ENCODE assay signal across 9 cellular contexts in genomic region chr11:47508595-47509555, GRCh38. TPM values are rescaled to one million over a fixed set of nuclear protein-coding genes. Genes with fewer than 3 reads are reported as not detected.
A peak's percentile ranks its signal among the peaks of the same experiment; 100 is the strongest.
DNase-seq lines count a peak whose midpoint lies in the region; ATAC-seq and TF ChIP-seq lines count a peak whose summit lies in the region.
"Had no signal": no experiment of that assay in that cellular context is flagged by ENCODE, and none has a peak within 500 bp of the region (broad histone marks: within the 10 kb centered on the region; RNA-seq: fewer than 3 reads in every experiment).

No MANE protein-coding gene starts in this region.

- peaks cover 100% of the 10 kb centered on the region for H3K79me2 ChIP-seq in Loucy (ENCODE audit: insufficient read depth, low read length)

- peak; percentile 20 for DNase-seq in activated CD4-positive, alpha-beta T cell treated with anti-CD3 and anti-CD28 coated beads for 36 hours
- DNase-seq in activated CD4-positive, alpha-beta T cell treated with anti-CD3 and anti-CD28 coated beads for 4 hours = no peak
- DNase-seq in endodermal cell (no peak), iPS-NIHi7 (ENCODE audit: extremely low spot score) (no peak), adrenal gland (no peak)
- no peak for DNase-seq in stimulated activated effector memory CD8-positive, alpha-beta T cell treated with anti-CD3 and anti-CD28 coated beads, Interleukin-12 subunit alpha, Interleukin-12 subunit beta, amount 100 ng/mL, for 72 hours (ENCODE audit: low spot score in 2 of 2)

- peaks cover 87% of the 10 kb centered on the region for H4K20me1 ChIP-seq in Loucy (ENCODE audit: insufficient read depth, low read length, poor library complexity, severe bottlenecking)

- H3K4me2 ChIP-seq in Loucy (ENCODE audit: low read depth, low read length, poor library complexity, severe bottlenecking) = no peak overlapping the region

- intact Hi-C loops in activated CD4-positive, alpha-beta T cell treated with anti-CD3 and anti-CD28 coated beads for 36 hours (cut with DNase I, micrococcal nuclease) = loop anchor here in 1 of 2 experiments (10.0 kb wide), 1 partner anchor 256 kb away; the partner anchor contains the start of gene FNBP4
- intact Hi-C loops in adrenal gland (cut with DNase I) = no loop called here

- H3K4me1 ChIP-seq in Loucy (ENCODE audit: insufficient read depth, low read length, poor library complexity, severe bottlenecking) (peaks cover 13% of the 10 kb centered on the region), endodermal cell (ENCODE audit: control insufficient read depth, insufficient read depth, low read length) (peaks cover 29% of the 10 kb centered on the region), adrenal gland (replicated peaks in 1 of 2) (peaks cover 39 to 72% of the 10 kb centered on the region in 2 donors)

- H3K9me3 ChIP-seq in Loucy (ENCODE audit: insufficient read depth, low read depth, low read length) (no peaks in the 10 kb centered on the region), endodermal cell (ENCODE audit: control insufficient read depth, low read length) (no peaks in the 10 kb centered on the region), adrenal gland (replicated peaks in 1 of 3) (no peaks in the 10 kb centered on the region)

- H3K36me3 ChIP-seq in Loucy (ENCODE audit: insufficient read depth, low read length) = peaks cover 18% of the 10 kb centered on the region; the same call in 1 of the 2 replicates
- H3K36me3 ChIP-seq in endodermal cell (ENCODE audit: control insufficient read depth, insufficient read depth, low read length) = peaks cover 29% of the 10 kb centered on the region
- no peaks in the 10 kb centered on the region for H3K36me3 ChIP-seq in adrenal gland (replicated peaks in 1 of 2)

- H3K4me3 ChIP-seq in Loucy (ENCODE audit: low read length, poor library complexity, severe bottlenecking) (no peak overlapping the region), endodermal cell (ENCODE audit: low read length) (peak overlapping the region; percentile 52), adrenal gland (no peak overlapping the region)

- H3F3A ChIP-seq in Loucy (ENCODE audit: low read depth) = peaks cover 4% of the 10 kb centered on the region; the same call in 1 of the 2 replicates

- H3K27ac ChIP-seq in endodermal cell (ENCODE audit: low read depth, low read length) = peak overlapping the region; percentile 25
- peak overlapping the region in 1 of 5 donors; percentile 38 for H3K27ac ChIP-seq in adrenal gland

- peaks cover 91% of the 10 kb centered on the region for H3K4me1 Mint-ChIP-seq in activated CD4-positive, alpha-beta T cell treated with anti-CD3 and anti-CD28 coated beads for 36 hours
- peaks cover 65% of the 10 kb centered on the region for H3K4me1 Mint-ChIP-seq in endodermal cell
- peaks cover 68% of the 10 kb centered on the region for H3K4me1 Mint-ChIP-seq in stimulated activated effector memory CD8-positive, alpha-beta T cell treated with anti-CD3 and anti-CD28 coated beads, Interleukin-12 subunit alpha, Interleukin-12 subunit beta, amount 100 ng/mL, for 72 hours

- peaks cover 37% of the 10 kb centered on the region for H3K36me3 Mint-ChIP-seq in activated CD4-positive, alpha-beta T cell treated with anti-CD3 and anti-CD28 coated beads for 36 hours (ENCODE audit: low read depth)
- H3K36me3 Mint-ChIP-seq in endodermal cell (ENCODE audit: low read depth) = peaks cover 12% of the 10 kb centered on the region
- peaks cover 33% of the 10 kb centered on the region for H3K36me3 Mint-ChIP-seq in stimulated activated effector memory CD8-positive, alpha-beta T cell treated with anti-CD3 and anti-CD28 coated beads, Interleukin-12 subunit alpha, Interleukin-12 subunit beta, amount 100 ng/mL, for 72 hours

- CTCF ChIA-PET in activated CD4-positive, alpha-beta T cell treated with anti-CD3 and anti-CD28 coated beads for 36 hours (lab: Charles Lee) = interaction anchor here (0.7 to 3.7 kb wide), 11 partner anchors 14 to 549 kb away, joined by 3 to 20 read pairs (median 4); partner anchors contain the start of gene CELF1

- no peak overlapping the region for H2AFZ ChIP-seq in Loucy (ENCODE audit: low read length)

- no peaks in the 10 kb centered on the region for H3K27me3 Mint-ChIP-seq in activated CD4-positive, alpha-beta T cell treated with anti-CD3 and anti-CD28 coated beads for 36 hours
- no peaks in the 10 kb centered on the region for H3K27me3 Mint-ChIP-seq in endodermal cell (ENCODE audit: insufficient read depth)

- 71 to 78% methylated on average over 10 to 16 of the region's 16 CpGs for WGBS in endodermal cell (ENCODE audit: insufficient coverage in 1 of 2, insufficient read length in 1 of 2), 2 experiments
- 82 to 87% (median 85%) methylated on average over 16 of the region's 16 CpGs for WGBS in adrenal gland, 4 donors

- H3K27me3 ChIP-seq in Loucy (ENCODE audit: insufficient read depth, low read length, poor library complexity, severe bottlenecking) (no peaks in the 10 kb centered on the region), endodermal cell (ENCODE audit: control insufficient read depth, insufficient read depth, low read length, poor library complexity, severe bottlenecking) (no peaks in the 10 kb centered on the region), adrenal gland (no peaks in the 10 kb centered on the region)

- TF ChIP-seq CTCF in Loucy (conservative IDR thresholded peaks at IDR 0.05; ENCODE audit: low read length) (no peak), endodermal cell (conservative IDR thresholded peaks at IDR 0.05) (no peak), adrenal gland (IDR thresholded peaks at IDR 0.05) (no peak)

- H3K9ac ChIP-seq in Loucy (ENCODE audit: low read depth, low read length, poor library complexity, severe bottlenecking) = peak overlapping the region; percentile 7
- peak overlapping the region; percentile 51 for H3K9ac ChIP-seq in endodermal cell (ENCODE audit: extremely low read depth, low read length, poor library complexity, severe bottlenecking)

- H3K27ac Mint-ChIP-seq in activated CD4-positive, alpha-beta T cell treated with anti-CD3 and anti-CD28 coated beads for 36 hours = peak overlapping the region; percentile 90
- H3K27ac Mint-ChIP-seq in endodermal cell = peak overlapping the region; percentile 98
- H3K27ac Mint-ChIP-seq in stimulated activated effector memory CD8-positive, alpha-beta T cell treated with anti-CD3 and anti-CD28 coated beads, Interleukin-12 subunit alpha, Interleukin-12 subunit beta, amount 100 ng/mL, for 72 hours = peak overlapping the region; percentile 89

- no peaks in the 10 kb centered on the region for H3K9me2 ChIP-seq in Loucy (replicated peaks; ENCODE audit: low read depth, low read length)

- ATAC-seq in activated CD4-positive, alpha-beta T cell treated with anti-CD3 and anti-CD28 coated beads for 36 hours = peak; percentile 30
- ATAC-seq in stimulated activated effector memory CD8-positive, alpha-beta T cell treated with anti-CD3 and anti-CD28 coated beads, Interleukin-12 subunit alpha, Interleukin-12 subunit beta, amount 100 ng/mL, for 72 hours = no peak
- ATAC-seq in GM21619 (IDR thresholded peaks at IDR 0.05; ENCODE audit: unreplicated experiment) = no peak

- no peaks in the 10 kb centered on the region for H3K9me3 Mint-ChIP-seq in activated CD4-positive, alpha-beta T cell treated with anti-CD3 and anti-CD28 coated beads for 36 hours (ENCODE audit: low read depth)
- no peaks in the 10 kb centered on the region for H3K9me3 Mint-ChIP-seq in endodermal cell
- no peaks in the 10 kb centered on the region for H3K9me3 Mint-ChIP-seq in stimulated activated effector memory CD8-positive, alpha-beta T cell treated with anti-CD3 and anti-CD28 coated beads, Interleukin-12 subunit alpha, Interleukin-12 subunit beta, amount 100 ng/mL, for 72 hours

- no peak for TF ChIP-seq POLR2A in adrenal gland (IDR thresholded peaks at IDR 0.05)

- H3K4me3 Mint-ChIP-seq in activated CD4-positive, alpha-beta T cell treated with anti-CD3 and anti-CD28 coated beads for 36 hours = peak overlapping the region; percentile 48
- H3K4me3 Mint-ChIP-seq in endodermal cell = peak overlapping the region; percentile 9
- H3K4me3 Mint-ChIP-seq in stimulated activated effector memory CD8-positive, alpha-beta T cell treated with anti-CD3 and anti-CD28 coated beads, Interleukin-12 subunit alpha, Interleukin-12 subunit beta, amount 100 ng/mL, for 72 hours = peak overlapping the region; percentile 36

- POLR2A ChIA-PET in activated CD4-positive, alpha-beta T cell treated with anti-CD3 and anti-CD28 coated beads for 36 hours (lab: Charles Lee) = interaction anchor here (0.5 to 1.6 kb wide), 5 partner anchors 13 to 261 kb away, joined by 3 to 10 read pairs (median 6); partner anchors contain the start of gene PTPMT1

RNA-seq across cellular contexts. Expression of gene CELF1, which starts 44.1 kb away (rescaled TPM):
- total RNA-seq in activated CD4-positive, alpha-beta T cell treated with anti-CD3 and anti-CD28 coated beads for 36 hours = 100 to 1,000 TPM; 132 to 143 TPM
- total RNA-seq in endodermal cell = 100 to 1,000 TPM; 202 to 205 TPM
- polyA plus RNA-seq in endodermal cell (2013, experiment 1 of 2) = 89.3 TPM
- 85.0 TPM for polyA plus RNA-seq in endodermal cell (2013, experiment 2 of 2)
- total RNA-seq in adrenal gland = 100 to 1,000 TPM in 6 of 8 donors, 10 to 100 TPM in 2; 77.3 to 128 (median 111) TPM
- polyA plus RNA-seq in adrenal gland = 10 to 100 TPM; 28.1 to 79.5 (median 36.3) TPM

RNA-seq across cellular contexts. Expression of gene PTPMT1, which starts 56.5 kb away (rescaled TPM):
- total RNA-seq in activated CD4-positive, alpha-beta T cell treated with anti-CD3 and anti-CD28 coated beads for 36 hours = 10 to 100 TPM; 35.6 to 41.5 TPM
- 10 to 100 TPM; 55.8 to 65.0 TPM for total RNA-seq in endodermal cell
- 49.6 TPM for polyA plus RNA-seq in endodermal cell (2013, experiment 1 of 2)
- 45.3 TPM for polyA plus RNA-seq in endodermal cell (2013, experiment 2 of 2)
- 100 to 1,000 TPM in 4 of 8 donors, 10 to 100 TPM in 4; 52.1 to 180 (median 112) TPM for total RNA-seq in adrenal gland
- polyA plus RNA-seq in adrenal gland = 100 to 1,000 TPM in 1 of 3 donors, 10 to 100 TPM in 2; 57.2 to 101 (median 86.2) TPM

RNA-seq across cellular contexts. Expression of gene RAPSN, which starts 59.9 kb away (rescaled TPM):
- total RNA-seq in activated CD4-positive, alpha-beta T cell treated with anti-CD3 and anti-CD28 coated beads for 36 hours = under 1 TPM in 1 of 2 experiments, not detected in 1; 0.21 TPM
- total RNA-seq in endodermal cell (under 1 TPM; 0.40 to 0.64 TPM), adrenal gland (1 to 10 TPM in 7 of 8 donors, under 1 TPM in 1; 0.18 to 5.1 (median 2.1) TPM)
- not detected for polyA plus RNA-seq in endodermal cell (2013, experiment 1 of 2)
- polyA plus RNA-seq in endodermal cell (2013, experiment 2 of 2) = 0.33 TPM
- 1 to 10 TPM in 2 of 3 donors, under 1 TPM in 1; 0.33 to 4.7 (median 3.9) TPM for polyA plus RNA-seq in adrenal gland
- total RNA-seq: H4 had no signal
